8 cellular contexts compared by ENCODE assay signal in genomic region chrX:133670394-133670793, GRCh38.
DNase-seq lines count a peak whose midpoint lies in the region; TF ChIP-seq lines count a peak whose summit lies in the region.

No MANE protein-coding gene starts in this region.

- no peaks in the 10 kb centered on the region for H3K27me3 Mint-ChIP-seq in endodermal cell (ENCODE audit: insufficient read depth)

- H3K4me1 ChIP-seq in endodermal cell (ENCODE audit: control insufficient read depth, insufficient read depth, low read length), result no peaks in the 10 kb centered on the region

- no peak overlapping the region for H3K27ac Mint-ChIP-seq in endodermal cell

- no peak overlapping the region for H3K27ac ChIP-seq in endodermal cell (ENCODE audit: low read depth, low read length)

- H3K9me3 ChIP-seq in endodermal cell (ENCODE audit: control insufficient read depth, low read length), result no peaks in the 10 kb centered on the region

- no peaks in the 10 kb centered on the region for H3K27me3 ChIP-seq in endodermal cell (ENCODE audit: control insufficient read depth, insufficient read depth, low read length, poor library complexity, severe bottlenecking)

- peak; percentile 29 for DNase-seq in 8988T
- DNase-seq in GM12865 (ENCODE audit: low read depth), result peak; percentile 6
- DNase-seq in NCI-H748 (lab: John Stamatoyannopoulos, UW; ENCODE audit: unreplicated experiment), result peak; percentile 45
- no peak for DNase-seq in endodermal cell
- peak; percentile 34 for DNase-seq in myocyte (ENCODE audit: low read depth)
- no peak for DNase-seq in SHP77 (lab: John Stamatoyannopoulos, UW)
- DNase-seq in activated naive CD4-positive, alpha-beta T cell (lab: John Stamatoyannopoulos, UW), result no peak
- DNase-seq in activated CD4-positive, alpha-beta T cell treated with anti-CD3 and anti-CD28 coated beads, Interleukin-2, amount 50 U/mL, for 48 hours, result no peak

- peaks cover 42% of the 10 kb centered on the region for H3K4me1 Mint-ChIP-seq in endodermal cell

- WGBS in endodermal cell (ENCODE audit: insufficient coverage in 1 of 2, insufficient read length in 1 of 2), 2 experiments, result 6 to 29% methylated on average over 3 of the region's 4 CpGs

- H3K36me3 ChIP-seq in endodermal cell (ENCODE audit: control insufficient read depth, insufficient read depth, low read length), result no peaks in the 10 kb centered on the region

- H3K9ac ChIP-seq in endodermal cell (ENCODE audit: extremely low read depth, low read length, poor library complexity, severe bottlenecking), result no peak overlapping the region

- TF ChIP-seq CTCF in GM12865 (IDR thresholded peaks at IDR 0.05; ENCODE audit: insufficient read depth, low read depth, low read length, missing control alignments) (peak; percentile 44), endodermal cell (conservative IDR thresholded peaks at IDR 0.05) (peak; percentile 95)

- H3K4me3 ChIP-seq in GM12865 (ENCODE audit: low read depth, low read length) (no peak overlapping the region), endodermal cell (ENCODE audit: low read length) (no peak overlapping the region)

- no peak overlapping the region for H3K4me3 Mint-ChIP-seq in endodermal cell

- no peaks in the 10 kb centered on the region for H3K9me3 Mint-ChIP-seq in endodermal cell

- H3K36me3 Mint-ChIP-seq in endodermal cell (ENCODE audit: low read depth), result no peaks in the 10 kb centered on the region

Comparison
In these comparisons a context has a peak if more than half of its experiments do, and no peak if none do; other contexts are left out.
1. DNase-seq: peak in 8988T (single experiment), GM12865 (single experiment), NCI-H748 (single experiment) and myocyte (single experiment); none in endodermal cell (single experiment), SHP77 (0 of 2), activated naive CD4-positive, alpha-beta T cell (0 of 4) and activated CD4-positive, alpha-beta T cell treated with anti-CD3 and anti-CD28 coated beads, Interleukin-2, amount 50 U/mL, for 48 hours (0 of 2).